29 cellular contexts compared by ENCODE assay signal in the genomic region with DNA sequence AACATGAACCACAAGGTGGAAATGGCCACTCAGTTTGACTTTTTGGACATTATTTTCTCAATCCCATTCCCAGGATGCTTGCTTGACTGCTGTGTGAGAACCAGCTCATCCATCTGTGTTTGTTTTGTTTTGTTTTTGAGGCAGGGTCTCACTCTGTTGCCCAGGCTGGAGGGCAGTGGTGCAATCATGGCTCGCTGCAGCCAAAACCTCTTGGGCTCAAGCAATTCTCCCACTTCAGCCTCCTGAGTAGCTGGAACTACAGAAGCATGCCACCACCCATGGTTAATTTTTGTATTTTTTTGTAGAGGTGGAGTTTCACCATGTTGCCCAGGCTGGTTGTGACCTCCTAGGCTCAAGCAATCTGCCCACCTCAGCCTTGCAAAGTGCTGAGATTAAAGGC.
DNase-seq lines count a peak whose midpoint lies in the region; ATAC-seq and TF ChIP-seq lines count a peak whose summit lies in the region.
"Had no signal": no experiment of that assay in that cellular context is flagged by ENCODE, and none has a peak within 500 bp of the region (broad histone marks: within the 10 kb centered on the region; RNA-seq: fewer than 3 reads in every experiment).

No MANE protein-coding gene starts in this region.

- H3K36me3 ChIP-seq in BLaER1 (no peaks in the 10 kb centered on the region; the same call in 1 of the 2 replicates), neural progenitor cell (no peaks in the 10 kb centered on the region), thyroid gland (no peaks in the 10 kb centered on the region)
- H3K36me3 ChIP-seq: BE2C; BLaER1 treated with 17β-estradiol and CSF1 and Interleukin-3, amounts not matched to agents 10 nM and 100 nM had no signal

- peaks cover 12% of the 10 kb centered on the region for H3K4me1 Mint-ChIP-seq in neural progenitor cell
- no peaks in the 10 kb centered on the region for H3K4me1 Mint-ChIP-seq in T-cell
- H3K4me1 Mint-ChIP-seq: B cell; CD14-positive monocyte; CD4-positive, alpha-beta memory T cell; CD4-positive, CD25-positive, alpha-beta regulatory T cell; CD8-positive, alpha-beta memory T cell had no signal

- H3K4me2 ChIP-seq in BLaER1 (peak overlapping the region; percentile 84; the same call in 1 of the 2 replicates), neural progenitor cell (no peak overlapping the region)
- H3K4me2 ChIP-seq: A549 had no signal

- H3K9me3 ChIP-seq in BLaER1, result peaks cover 38% of the 10 kb centered on the region
- no peaks in the 10 kb centered on the region for H3K9me3 ChIP-seq in neural progenitor cell (ENCODE audit: low read depth)
- H3K9me3 ChIP-seq in thyroid gland, result no peaks in the 10 kb centered on the region
- H3K9me3 ChIP-seq: A549, BE2C, Caco-2 had no signal

- intact Hi-C loops in thyroid gland (cut with DNase I), result no loop called here

- H3K27ac Mint-ChIP-seq in neural progenitor cell, result no peak overlapping the region
- no peak overlapping the region for H3K27ac Mint-ChIP-seq in T-cell
- H3K27ac Mint-ChIP-seq: B cell; CD14-positive monocyte; CD4-positive, alpha-beta memory T cell; CD4-positive, alpha-beta T cell; CD4-positive, CD25-positive, alpha-beta regulatory T cell; CD8-positive, alpha-beta T cell had no signal

- ATAC-seq in T-cell (replicated peaks in 1 of 4), result no peak
- ATAC-seq in GM19463 (IDR thresholded peaks at IDR 0.05; ENCODE audit: unreplicated experiment), result no peak
- ATAC-seq: A549; CD8-positive, alpha-beta T cell had no signal

- POLR2A ChIA-PET in T-cell (lab: Charles Lee), result no interaction called here

- H4K20me1 ChIP-seq in BLaER1 (no peaks in the 10 kb centered on the region), neural progenitor cell (ENCODE audit: low read depth) (no peaks in the 10 kb centered on the region)
- H4K20me1 ChIP-seq: BLaER1 treated with 17β-estradiol and CSF1 and Interleukin-3, amounts not matched to agents 10 nM and 100 nM had no signal

- no peak overlapping the region for H3K9ac ChIP-seq in BLaER1
- H3K9ac ChIP-seq in neural progenitor cell, result no peak overlapping the region
- H3K9ac ChIP-seq: BLaER1 treated with 17β-estradiol and CSF1 and Interleukin-3, amounts not matched to agents 10 nM and 100 nM had no signal

- H2AFZ ChIP-seq in neural progenitor cell (replicated peaks), result no peak overlapping the region

- no peaks in the 10 kb centered on the region for H3K79me2 ChIP-seq in neural progenitor cell (ENCODE audit: low read depth)

- TF ChIP-seq CTCF in neural progenitor cell (IDR thresholded peaks at IDR 0.05), result no peak
- TF ChIP-seq CTCF in thyroid gland (IDR thresholded peaks at IDR 0.05), result no peak

- DNase-seq in neural progenitor cell (ENCODE audit: low spot score), result no peak
- DNase-seq in thyroid gland, result peak; percentile 53 to 66
- no peak for DNase-seq in T-cell
- no peak for DNase-seq in NAMALWA (ENCODE audit: low spot score)
- DNase-seq: 8988T; ACHN; AML-193; BE2C; C1 segment of cervical spinal cord; Caco-2; Calu3; CD4-positive, alpha-beta memory T cell; CD4-positive, alpha-beta T cell; CD4-positive, CD25-positive, alpha-beta regulatory T cell; CD8-positive, alpha-beta memory T cell; CD8-positive, alpha-beta T cell; COR-L47; DMS 273 treated with DMSO at 0.1 percent for 48 hours; DMS153; DMS53; DND-41 had no signal

- H3K27ac ChIP-seq in BLaER1 (peak overlapping the region; percentile 20; the same call in 1 of the 2 replicates), neural progenitor cell (no peak overlapping the region), thyroid gland (no peak overlapping the region)
- H3K27ac ChIP-seq: 22Rv1, A549, C4-2B had no signal

- H3F3A ChIP-seq in neural progenitor cell (ENCODE audit: low read depth), result no peaks in the 10 kb centered on the region

- H3K27me3 ChIP-seq in BLaER1 (no peaks in the 10 kb centered on the region), neural progenitor cell (peaks cover 10% of the 10 kb centered on the region), thyroid gland (no peaks in the 10 kb centered on the region)
- H3K27me3 ChIP-seq: BE2C; BLaER1 treated with 17β-estradiol and CSF1 and Interleukin-3, amounts not matched to agents 10 nM and 100 nM had no signal

- H3K9me3 Mint-ChIP-seq in neural progenitor cell (no peaks in the 10 kb centered on the region), T-cell (peaks cover 5 to 13% (median 11%) of the 10 kb centered on the region in 3 donors)
- H3K9me3 Mint-ChIP-seq: CD8-positive, alpha-beta T cell had no signal

- 27 to 35% methylated on average over 1 of the region's 1 CpG for WGBS in thyroid gland, 2 donors

- CTCF ChIA-PET in T-cell (lab: Charles Lee), result no interaction called here

- H3K36me3 Mint-ChIP-seq in neural progenitor cell (no peaks in the 10 kb centered on the region), T-cell (no peaks in the 10 kb centered on the region)
- H3K36me3 Mint-ChIP-seq: CD14-positive monocyte; CD4-positive, alpha-beta memory T cell; CD4-positive, CD25-positive, alpha-beta regulatory T cell; CD8-positive, alpha-beta memory T cell; CD8-positive, alpha-beta T cell had no signal

- H3K4me3 ChIP-seq in BLaER1, result no peak overlapping the region
- no peak overlapping the region for H3K4me3 ChIP-seq in neural progenitor cell
- no peak overlapping the region for H3K4me3 ChIP-seq in thyroid gland (replicated peaks in 1 of 3)
- H3K4me3 ChIP-seq: A549 had no signal

- TF ChIP-seq POLR2A in thyroid gland (IDR thresholded peaks at IDR 0.05), result no peak

- peak overlapping the region; percentile 57 for H3K4me3 Mint-ChIP-seq in neural progenitor cell
- H3K4me3 Mint-ChIP-seq in T-cell, result no peak overlapping the region
- H3K4me3 Mint-ChIP-seq: B cell; CD14-positive monocyte; CD4-positive, alpha-beta memory T cell; CD4-positive, alpha-beta T cell; CD4-positive, CD25-positive, alpha-beta regulatory T cell; CD8-positive, alpha-beta memory T cell; CD8-positive, alpha-beta T cell had no signal

- H3K4me1 ChIP-seq in BLaER1 (peaks cover 100% of the 10 kb centered on the region), neural progenitor cell (peaks cover 6% of the 10 kb centered on the region), thyroid gland (peaks cover 0 to 20% of the 10 kb centered on the region in 2 donors)
- H3K4me1 ChIP-seq: A549, BE2C, Caco-2 had no signal

- peaks cover 7% of the 10 kb centered on the region for H3K27me3 Mint-ChIP-seq in neural progenitor cell (ENCODE audit: insufficient read depth, low read depth)
- no peaks in the 10 kb centered on the region for H3K27me3 Mint-ChIP-seq in T-cell
- H3K27me3 Mint-ChIP-seq: B cell; CD4-positive, CD25-positive, alpha-beta regulatory T cell had no signal

Comparison
In these comparisons a context has a peak if more than half of its experiments do, and no peak if none do; other contexts are left out.
1. DNase-seq: peak in thyroid gland (2 of 2); none in neural progenitor cell (single experiment), T-cell (0 of 34) and NAMALWA (single experiment).